In the genomic region with DNA sequence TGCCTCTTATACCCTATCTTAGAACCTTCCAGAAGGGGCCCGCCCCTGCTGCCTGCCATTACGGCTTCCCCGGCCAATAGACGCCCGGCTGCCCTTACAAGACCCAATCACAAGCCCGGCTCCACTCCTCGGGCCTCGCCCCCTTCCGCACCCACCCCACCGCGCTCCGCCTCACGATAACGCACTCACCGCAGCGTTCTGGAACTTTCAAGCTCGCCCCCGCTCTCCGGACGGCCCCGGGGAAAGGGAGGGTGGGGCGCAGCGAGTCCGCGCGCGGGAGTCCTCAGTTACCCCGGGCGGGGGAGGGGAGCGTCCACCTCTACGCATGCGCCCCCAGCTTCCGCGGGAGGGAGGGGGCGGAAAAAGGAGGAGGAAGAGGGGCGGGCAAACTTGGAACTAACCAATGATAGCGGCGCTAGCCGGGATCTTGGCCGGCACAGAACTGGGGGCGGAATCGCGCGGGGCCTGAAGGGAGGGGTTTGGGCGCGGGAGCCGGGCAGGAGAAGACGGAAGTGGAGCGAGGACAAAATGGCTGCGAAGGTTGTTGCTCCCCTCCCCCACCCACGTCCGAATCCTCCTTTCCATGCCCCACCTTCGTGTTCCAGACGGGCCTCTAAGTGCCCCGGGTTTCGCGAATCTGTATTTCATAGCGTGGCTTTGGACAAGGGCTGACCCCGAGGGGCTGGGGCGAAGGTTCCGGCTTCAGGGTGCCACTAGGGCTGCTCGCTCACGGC, we compare ENCODE assay signal across 1 cellular context.
TF ChIP-seq lines count a peak whose summit lies in the region.

No MANE protein-coding gene starts in this region.

TF ChIP-seq in H1, 55 proteins besides CTCF, POLR2A, EP300 and RAD21:
- TF ChIP-seq POLR2AphosphoS5 (IDR thresholded peaks at IDR 0.05; ENCODE audit: low read depth, low read length), result peak; percentile 83
- TF ChIP-seq PHF8 (conservative IDR thresholded peaks at IDR 0.05; ENCODE audit: low read depth, low read length), result peak; percentile 80
- TF ChIP-seq, protein P1, sequence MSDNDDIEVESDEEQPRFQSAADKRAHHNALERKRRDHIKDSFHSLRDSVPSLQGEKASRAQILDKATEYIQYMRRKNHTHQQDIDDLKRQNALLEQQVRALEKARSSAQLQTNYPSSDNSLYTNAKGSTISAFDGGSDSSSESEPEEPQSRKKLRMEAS (IDR thresholded peaks at IDR 0.05), result peak; percentile 60
- 0 out of 2 replicates have a peak, but pooled peaks have one; percentile 14 for TF ChIP-seq TEAD4 (IDR thresholded peaks at IDR 0.05; ENCODE audit: low read depth, low read length)
- TF ChIP-seq NRF1 (IDR thresholded peaks at IDR 0.05; ENCODE audit: low read depth, low read length), result peak; percentile 82
- TF ChIP-seq, protein P2, sequence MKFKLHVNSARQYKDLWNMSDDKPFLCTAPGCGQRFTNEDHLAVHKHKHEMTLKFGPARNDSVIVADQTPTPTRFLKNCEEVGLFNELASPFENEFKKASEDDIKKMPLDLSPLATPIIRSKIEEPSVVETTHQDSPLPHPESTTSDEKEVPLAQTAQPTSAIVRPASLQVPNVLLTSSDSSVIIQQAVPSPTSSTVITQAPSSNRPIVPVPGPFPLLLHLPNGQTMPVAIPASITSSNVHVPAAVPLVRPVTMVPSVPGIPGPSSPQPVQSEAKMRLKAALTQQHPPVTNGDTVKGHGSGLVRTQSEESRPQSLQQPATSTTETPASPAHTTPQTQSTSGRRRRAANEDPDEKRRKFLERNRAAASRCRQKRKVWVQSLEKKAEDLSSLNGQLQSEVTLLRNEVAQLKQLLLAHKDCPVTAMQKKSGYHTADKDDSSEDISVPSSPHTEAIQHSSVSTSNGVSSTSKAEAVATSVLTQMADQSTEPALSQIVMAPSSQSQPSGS (IDR thresholded peaks at IDR 0.05; ENCODE audit: low read length), result peak; percentile 22; the same call in 1 of the 2 replicates
- no peak for TF ChIP-seq RFX5 (IDR thresholded peaks at IDR 0.05; ENCODE audit: borderline replicate concordance, low read depth, low read length)
- TF ChIP-seq TAF1 (IDR thresholded peaks at IDR 0.05; ENCODE audit: low read depth, low read length), result peak; percentile 76
- TF ChIP-seq SP4 (IDR thresholded peaks at IDR 0.05; ENCODE audit: low read length), result peak; percentile 26; the same call in 1 of the 2 replicates
- no peak for TF ChIP-seq KDM4A (IDR thresholded peaks at IDR 0.05; ENCODE audit: low read depth, low read length, severe bottlenecking)
- no peak for TF ChIP-seq EZH2 (IDR thresholded peaks at IDR 0.05; ENCODE audit: low read depth, low read length, severe bottlenecking)
- no peak; a peak in 1 of 4 replicates for TF ChIP-seq SIN3A (conservative IDR thresholded peaks at IDR 0.05 in 1 of 2, IDR thresholded peaks at IDR 0.05 in 1 of 2; ENCODE audit: low read depth in 1 of 2, low read length in 2 of 2)
- TF ChIP-seq SP1 (IDR thresholded peaks at IDR 0.05; ENCODE audit: low read depth, low read length), result peak; percentile 73
- TF ChIP-seq YY1 (IDR thresholded peaks at IDR 0.05; ENCODE audit: low read depth, low read length), result peak; percentile 94
- TF ChIP-seq CHD1 (IDR thresholded peaks at IDR 0.05; ENCODE audit: low read depth, low read length), result 0 out of 2 replicates have a peak, but pooled peaks have one; percentile 30
- TF ChIP-seq BACH1 (IDR thresholded peaks at IDR 0.05; ENCODE audit: low read length), result 0 out of 2 replicates have a peak, but pooled peaks have one; percentile 45
- no peak for TF ChIP-seq TCF12 (IDR thresholded peaks at IDR 0.05; ENCODE audit: low read depth, low read length)
- no peak for TF ChIP-seq JUND (IDR thresholded peaks at IDR 0.05; ENCODE audit: low read length)
- TF ChIP-seq EGR1 (IDR thresholded peaks at IDR 0.05; ENCODE audit: borderline replicate concordance, low read depth, low read length), result peak; percentile 69; the same call in 1 of the 2 replicates
- peak; percentile 64 for TF ChIP-seq TAF7 (optimal IDR thresholded peaks at IDR 0.05; ENCODE audit: borderline replicate concordance, low read depth, low read length)
- TF ChIP-seq ASH2L (IDR thresholded peaks at IDR 0.05; ENCODE audit: low read length), result peak; percentile 57
- TF ChIP-seq SAP30 (IDR thresholded peaks at IDR 0.05; ENCODE audit: insufficient read depth, insufficient replicate concordance, low read length), result no peak
- peak in 1 of 2 experiments; percentile 74; a peak in 1 of 4 replicates for TF ChIP-seq HDAC2 (IDR thresholded peaks at IDR 0.05; ENCODE audit: borderline replicate concordance in 1 of 2, low read depth in 2 of 2, low read length in 2 of 2)
